1 cellular context compared by ENCODE assay signal in the genomic region with DNA sequence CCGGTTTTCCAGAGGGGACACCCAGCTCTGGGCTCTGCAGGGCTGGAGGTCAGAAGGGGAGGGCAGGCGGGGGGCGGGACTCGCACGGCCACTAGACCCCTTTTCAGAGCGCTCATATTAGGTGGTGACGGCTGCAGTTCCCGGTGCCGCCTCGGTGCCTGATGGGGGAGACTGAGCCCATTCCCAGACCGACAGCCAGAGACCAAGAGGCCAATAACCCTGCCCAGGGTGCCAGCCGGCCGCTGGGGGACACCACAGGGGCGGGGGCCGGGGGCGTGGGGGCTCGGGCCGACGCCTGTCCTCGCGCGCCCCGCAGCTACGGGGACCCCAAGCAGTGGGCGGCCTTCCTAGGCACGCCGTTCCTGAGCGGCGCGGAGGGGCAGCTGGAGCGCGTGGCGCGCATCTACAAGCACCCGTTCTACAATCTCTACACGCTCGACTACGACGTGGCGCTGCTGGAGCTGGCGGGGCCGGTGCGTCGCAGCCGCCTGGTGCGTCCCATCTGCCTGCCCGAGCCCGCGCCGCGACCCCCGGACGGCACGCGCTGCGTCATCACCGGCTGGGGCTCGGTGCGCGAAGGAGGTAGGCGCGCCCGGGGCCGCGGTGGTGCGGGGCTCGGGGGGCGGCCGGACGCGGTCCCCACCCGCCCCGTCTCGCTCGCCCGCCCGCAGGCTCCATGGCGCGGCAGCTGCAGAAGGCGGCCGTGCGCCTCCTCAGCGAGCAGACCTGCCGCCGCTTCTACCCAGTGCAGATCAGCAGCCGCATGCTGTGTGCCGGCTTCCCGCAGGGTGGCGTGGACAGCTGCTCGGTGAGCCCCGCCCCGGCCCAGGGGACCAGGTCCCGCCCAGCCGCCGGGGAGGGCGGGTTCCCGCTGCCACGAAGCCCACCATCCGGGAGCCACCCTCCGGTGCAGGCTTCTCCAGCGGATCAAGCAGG.
TF ChIP-seq lines count a peak whose summit lies in the region.

No MANE protein-coding gene starts in this region.

TF ChIP-seq in H1, 55 proteins besides CTCF, POLR2A, EP300 and RAD21:
- TF ChIP-seq POLR2AphosphoS5 (IDR thresholded peaks at IDR 0.05; ENCODE audit: low read depth, low read length), result peak; percentile 66
- TF ChIP-seq CHD7 (IDR thresholded peaks at IDR 0.05; ENCODE audit: insufficient replicate concordance, low read length), result no peak
- peak in 1 of 2 experiments; percentile 56; a peak in 1 of 4 replicates for TF ChIP-seq SIN3A (conservative IDR thresholded peaks at IDR 0.05 in 1 of 2, IDR thresholded peaks at IDR 0.05 in 1 of 2; ENCODE audit: low read depth in 1 of 2, low read length in 2 of 2)
